ENCODE assay signal across 14 cellular contexts in genomic region chr7:3244241-3244814, GRCh38. TPM values are rescaled to one million over a fixed set of nuclear protein-coding genes. Genes with fewer than 3 reads are reported as not detected.
A peak's percentile ranks its signal among the peaks of the same experiment; 100 is the strongest.
DNase-seq lines count a peak whose midpoint lies in the region; ATAC-seq and TF ChIP-seq lines count a peak whose summit lies in the region.
"Had no signal": no experiment of that assay in that cellular context is flagged by ENCODE, and none has a peak within 500 bp of the region (broad histone marks: within the 10 kb centered on the region; RNA-seq: fewer than 3 reads in every experiment).

No MANE protein-coding gene starts in this region.

- H3K4me1 ChIP-seq in breast epithelium: no peaks in the 10 kb centered on the region
- H3K4me1 ChIP-seq in foreskin keratinocyte: no peaks in the 10 kb centered on the region

- BruUV-seq in MCF 10A (replicated peaks; lab: Mats Ljungman, UMichigan): no TSS peak

- H3K4me1 Mint-ChIP-seq in MCF 10A (ENCODE audit: insufficient read depth, unreplicated experiment): peaks cover 28% of the 10 kb centered on the region
- H3K4me1 Mint-ChIP-seq: central memory CD8-positive, alpha-beta T cell had no signal

- H3K27me3 Mint-ChIP-seq in MCF 10A (ENCODE audit: insufficient read depth, unreplicated experiment): no peaks in the 10 kb centered on the region

- POLR2A ChIA-PET in MCF 10A (lab: Yijun Ruan, JAX): interaction anchor here (0.7 to 0.8 kb wide), 3 partner anchors 8 to 131 kb away, joined by 3 to 4 read pairs (median 3); no protein-coding TSS in a partner anchor

- no peaks in the 10 kb centered on the region for H3K36me3 ChIP-seq in breast epithelium

- no peaks in the 10 kb centered on the region for H3K9me3 ChIP-seq in breast epithelium

- CTCF ChIA-PET in MCF 10A (lab: Yijun Ruan, JAX): no interaction called here

- H3K27ac ChIP-seq in breast epithelium (no peak overlapping the region), foreskin keratinocyte (no peak overlapping the region)

- intact Hi-C loops in MCF 10A (cut with micrococcal nuclease): no loop called here
- intact Hi-C loops in breast epithelium (cut with DNase I; ENCODE audit: low total_unique reads): no loop called here

- H3K36me3 Mint-ChIP-seq in MCF 10A (ENCODE audit: insufficient read depth, unreplicated experiment): no peaks in the 10 kb centered on the region

- peak; percentile 65 for ATAC-seq in foreskin keratinocyte
- ATAC-seq in GM19395 (IDR thresholded peaks at IDR 0.05; ENCODE audit: unreplicated experiment): no peak
- ATAC-seq in GM19351 (IDR thresholded peaks at IDR 0.05; ENCODE audit: unreplicated experiment): no peak

- TF ChIP-seq POLR2A in breast epithelium (IDR thresholded peaks at IDR 0.05): no peak

- no peak for TF ChIP-seq CTCF in MCF 10A (IDR thresholded peaks at IDR 0.05; ENCODE audit: unreplicated experiment)
- no peak for TF ChIP-seq CTCF in breast epithelium (IDR thresholded peaks at IDR 0.05)
- TF ChIP-seq CTCF in foreskin keratinocyte (conservative IDR thresholded peaks at IDR 0.05): no peak

- DNase-seq in MCF 10A (ENCODE audit: unreplicated experiment) (peak; percentile 76), breast epithelium (ENCODE audit: low spot score in 2 of 2) (no peak), SW480 (ENCODE audit: low spot score) (peak; percentile 98), foreskin keratinocyte (peak in 1 of 2 donors; percentile 58), pons (ENCODE audit: low spot score) (no peak)
- DNase-seq in stimulated activated CD4-positive, alpha-beta T cell treated with anti-CD3 and anti-CD28 coated beads, Interleukin-2, amount 100 ng/mL, for 48 hours: no peak
- DNase-seq: activated CD8-positive, alpha-beta memory T cell treated with anti-CD3 and anti-CD28 coated beads, Interleukin-2, amount 50 U/mL, for 48 hours; head of caudate nucleus; NCI-H446 treated with DMSO at 0.1 percent for 48 hours; stimulated activated CD8-positive, alpha-beta memory T cell treated with anti-CD3 and anti-CD28 coated beads, Interleukin-4, amount 100 ng/mL, for 48 hours had no signal

- no peak overlapping the region for H3K4me3 Mint-ChIP-seq in MCF 10A (ENCODE audit: unreplicated experiment)
- H3K4me3 Mint-ChIP-seq: central memory CD8-positive, alpha-beta T cell; T-helper 2 cell treated with Interferon-gamma antibody and Interleukin-4, amounts not matched to agents 5 μg/mL and 100 μg/mL, for 36 hours had no signal

- H3K27me3 ChIP-seq in breast epithelium (no peaks in the 10 kb centered on the region), foreskin keratinocyte (no peaks in the 10 kb centered on the region)

- peaks cover 10% of the 10 kb centered on the region for H3K9me3 Mint-ChIP-seq in MCF 10A (ENCODE audit: unreplicated experiment)
- H3K9me3 Mint-ChIP-seq: central memory CD8-positive, alpha-beta T cell had no signal

- no peak overlapping the region for H3K4me3 ChIP-seq in breast epithelium

- H3K27ac Mint-ChIP-seq in MCF 10A (ENCODE audit: low read depth, unreplicated experiment): no peak overlapping the region
- H3K27ac Mint-ChIP-seq: T-helper 2 cell treated with Interferon-gamma antibody and Interleukin-4, amounts not matched to agents 5 μg/mL and 100 μg/mL, for 36 hours had no signal

RNA-seq across cellular contexts. Expression of gene SDK1, which starts 56.7 kb away (rescaled TPM):
- total RNA-seq in MCF 10A (2022) (1.5 and 3.3 TPM in 2 replicates), breast epithelium (10 to 100 TPM in 1 of 3 donors, 1 to 10 TPM in 2; 3.7 to 18.2 (median 6.6) TPM), foreskin keratinocyte (0.58 and 0.63 TPM in 2 replicates)
- polyA plus RNA-seq in foreskin keratinocyte: 0.24 and 0.35 TPM in 2 replicates

Comparison
In these comparisons a context has a peak if more than half of its experiments do, and no peak if none do; other contexts are left out.
1. DNase-seq: peak in MCF 10A (single experiment) and SW480 (single experiment); none in breast epithelium (0 of 2), stimulated activated CD4-positive, alpha-beta T cell treated with anti-CD3 and anti-CD28 coated beads, Interleukin-2, amount 100 ng/mL, for 48 hours (0 of 2) and pons (single experiment).